ENCODE assay signal across 20 cellular contexts in the genomic region with DNA sequence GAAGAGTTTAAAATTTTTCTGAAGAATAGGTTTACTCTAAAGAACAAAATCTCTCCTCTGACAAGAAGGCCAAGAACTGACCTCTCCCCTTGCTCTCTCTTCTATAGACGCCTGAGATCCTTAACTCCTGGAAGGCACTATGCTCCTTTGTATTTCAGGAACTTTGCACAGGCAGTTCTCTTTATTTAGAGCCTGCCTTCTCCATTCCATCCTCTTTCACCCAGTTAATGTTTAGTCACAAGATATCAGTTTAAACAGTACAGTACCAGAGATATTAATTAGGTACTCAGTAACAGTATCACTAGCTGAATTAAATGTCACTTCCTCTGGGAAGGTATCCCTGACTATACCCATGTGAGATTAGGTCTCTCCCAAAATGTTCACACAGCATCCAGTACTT.
"Had no signal": no experiment of that assay in that cellular context is flagged by ENCODE, and none has a peak within 500 bp of the region (broad histone marks: within the 10 kb centered on the region; RNA-seq: fewer than 3 reads in every experiment).

No MANE protein-coding gene starts in this region.

- H3K9me3 Mint-ChIP-seq: activated naive CD4-positive, alpha-beta T cell treated with anti-CD3 and anti-CD28 coated beads, Interleukin-2, amount 50 U/mL, for 24 hours; stimulated activated naive CD8-positive, alpha-beta T cell treated with anti-CD3 and anti-CD28 coated beads, Interleukin-15, amount 100 ng/mL, for 72 hours had no signal

- DNase-seq: activated CD4-positive, alpha-beta memory T cell treated with anti-CD3 and anti-CD28 coated beads, Interleukin-2, amount 10 ng/mL, durations not matched to agents 7 days and 5 days; activated CD4-positive, alpha-beta T cell treated with anti-CD3 and anti-CD28 coated beads for 4 hours; activated effector memory CD4-positive, alpha-beta T cell treated with anti-CD3 and anti-CD28 coated beads, Interleukin-2, amount 50 U/mL, for 16 hours; activated T-cell treated with anti-CD3 and anti-CD28 coated beads, Interleukin-2, amount 50 U/mL, for 4 hours; amygdala; body of pancreas; cerebellar nuclear complex; effector CD8-positive, alpha-beta T cell; esophagus squamous epithelium; hypothalamus; ovary; stimulated activated CD4-positive, alpha-beta T cell treated with anti-CD3 and anti-CD28 coated beads, Interleukin-4, amount 100 ng/mL, for 4 hours; stimulated activated CD8-positive, alpha-beta memory T cell treated with anti-CD3 and anti-CD28 coated beads, Interleukin-4, amount 100 ng/mL, for 48 hours; T-helper 17 cell; WERI-Rb-1 had no signal

- H3K27ac Mint-ChIP-seq: activated CD4-positive, alpha-beta memory T cell treated with anti-CD3 and anti-CD28 coated beads, Interleukin-2, amount 10 ng/mL, durations not matched to agents 7 days and 5 days; activated naive CD4-positive, alpha-beta T cell treated with anti-CD3 and anti-CD28 coated beads, Interleukin-2, amount 50 U/mL, for 24 hours; mesothelial cell of epicardium; neural progenitor cell; T-helper 17 cell had no signal

- H3K27ac ChIP-seq: body of pancreas, esophagus squamous epithelium, neural progenitor cell, ovary, WERI-Rb-1 had no signal

- H3K27me3 ChIP-seq: body of pancreas, esophagus squamous epithelium, neural progenitor cell, ovary had no signal

- H3K4me3 Mint-ChIP-seq: activated CD4-positive, alpha-beta memory T cell treated with anti-CD3 and anti-CD28 coated beads, Interleukin-2, amount 10 ng/mL, durations not matched to agents 7 days and 5 days; activated naive CD4-positive, alpha-beta T cell treated with anti-CD3 and anti-CD28 coated beads, Interleukin-2, amount 50 U/mL, for 24 hours; activated T-cell treated with anti-CD3 and anti-CD28 coated beads, Interleukin-2, amount 50 U/mL, for 4 hours; mesothelial cell of epicardium; neural progenitor cell; T-helper 17 cell had no signal

- ATAC-seq: body of pancreas, T-helper 17 cell had no signal

- H3K27me3 Mint-ChIP-seq: activated CD4-positive, alpha-beta memory T cell treated with anti-CD3 and anti-CD28 coated beads, Interleukin-2, amount 10 ng/mL, durations not matched to agents 7 days and 5 days; activated naive CD4-positive, alpha-beta T cell treated with anti-CD3 and anti-CD28 coated beads, Interleukin-2, amount 50 U/mL, for 24 hours; stimulated activated naive CD8-positive, alpha-beta T cell treated with anti-CD3 and anti-CD28 coated beads, Interleukin-15, amount 100 ng/mL, for 72 hours; T-helper 17 cell had no signal

- H2AFZ ChIP-seq: neural progenitor cell had no signal

- H3K36me3 ChIP-seq: esophagus squamous epithelium, neural progenitor cell, ovary, WERI-Rb-1 had no signal

- H3K4me3 ChIP-seq: body of pancreas, esophagus squamous epithelium, lung, neural progenitor cell, ovary had no signal

- H3K4me2 ChIP-seq: neural progenitor cell had no signal

- H3K9me3 ChIP-seq: body of pancreas, esophagus squamous epithelium, ovary had no signal
